Comparison of ENCODE assay signal across 8 cellular contexts in genomic region chr10:30701471-30702173, GRCh38.
DNase-seq lines count a peak whose midpoint lies in the region; ATAC-seq and TF ChIP-seq lines count a peak whose summit lies in the region.

No MANE protein-coding gene starts in this region.

- H3K27ac ChIP-seq in CD4-positive, alpha-beta T cell (ENCODE audit: low read depth, low read length), result peak overlapping the region; percentile 51
- peak overlapping the region; percentile 54 for H3K27ac ChIP-seq in neutrophil
- H3K27ac ChIP-seq in trophoblast cell (ENCODE audit: low read depth, low read length), result no peak overlapping the region

- no peaks in the 10 kb centered on the region for H3K9me3 Mint-ChIP-seq in CD4-positive, alpha-beta T cell

- H2BK5ac ChIP-seq in trophoblast cell (ENCODE audit: low read depth, low read length, poor library complexity), result no peak overlapping the region

- H3K27ac Mint-ChIP-seq in CD4-positive, alpha-beta T cell, result peak overlapping the region; percentile 99

- no peak for TF ChIP-seq CTCF in CD4-positive, alpha-beta T cell (IDR thresholded peaks at IDR 0.05)
- no peak for TF ChIP-seq CTCF in neutrophil (IDR thresholded peaks at IDR 0.05)

- H3K79me2 ChIP-seq in trophoblast cell (ENCODE audit: control insufficient read depth, insufficient read depth, low read length, poor library complexity), result no peaks in the 10 kb centered on the region

- H3K4me3 Mint-ChIP-seq in CD4-positive, alpha-beta T cell, result peak overlapping the region; percentile 85

- peak; percentile 65 for ATAC-seq in CD4-positive, alpha-beta T cell (ENCODE audit: poor library complexity)
- peak; percentile 58 for ATAC-seq in HG03342 (IDR thresholded peaks at IDR 0.05; ENCODE audit: unreplicated experiment)

- in situ Hi-C loops in ACHN (cut with HindIII; ENCODE audit: low pct_ligation_motif_present, low pct_unique_long_range_greater_than_20kb, low sequenced_read_pairs), result no loop called here

- H3K23ac ChIP-seq in trophoblast cell (ENCODE audit: low read length), result no peak overlapping the region

- H3K36me3 ChIP-seq in neutrophil, result no peaks in the 10 kb centered on the region
- H3K36me3 ChIP-seq in trophoblast cell (ENCODE audit: control insufficient read depth in 1 of 2, insufficient read depth in 2 of 2, low read length in 2 of 2), result no peaks in the 10 kb centered on the region

- peak overlapping the region in 1 of 2 experiments; percentile 23 for H3K4me3 ChIP-seq in neutrophil (ENCODE audit: low read depth in 1 of 2, low read length in 1 of 2)
- no peak overlapping the region for H3K4me3 ChIP-seq in trophoblast cell (ENCODE audit: low read depth, low read length)

- H3K4me1 Mint-ChIP-seq in CD4-positive, alpha-beta T cell (ENCODE audit: low read depth), result peaks cover 87% of the 10 kb centered on the region

- no peaks in the 10 kb centered on the region for H3K79me1 ChIP-seq in trophoblast cell (ENCODE audit: low read length)

- CTCF ChIA-PET in CD4-positive, alpha-beta T cell (lab: Charles Lee), result interaction anchor here (2.5 kb wide), 1 partner anchor 14 kb away, joined by 10 read pairs; no protein-coding TSS in a partner anchor

- H3K36me3 Mint-ChIP-seq in CD4-positive, alpha-beta T cell (ENCODE audit: low read depth), result peaks cover 4% of the 10 kb centered on the region

- H2BK12ac ChIP-seq in trophoblast cell (ENCODE audit: low read length), result no peak overlapping the region

- H3K4me1 ChIP-seq in neutrophil (ENCODE audit: control insufficient read depth in 1 of 2, insufficient read depth in 1 of 2, low read depth in 1 of 2, low read length in 1 of 2) (peaks cover 33 to 39% of the 10 kb centered on the region in 2 experiments), trophoblast cell (ENCODE audit: control insufficient read depth in 1 of 2, insufficient read depth in 2 of 2, low read length in 2 of 2) (no peaks in the 10 kb centered on the region)

- H2BK120ac ChIP-seq in trophoblast cell (ENCODE audit: insufficient read depth, low read length, poor library complexity), result no peak overlapping the region

- no peak overlapping the region for H3K4ac ChIP-seq in trophoblast cell (ENCODE audit: low read depth, low read length)

- no peaks in the 10 kb centered on the region for H3K27me3 ChIP-seq in CD4-positive, alpha-beta T cell (ENCODE audit: control insufficient read depth, insufficient read depth, low read length)
- H3K27me3 ChIP-seq in neutrophil, result no peaks in the 10 kb centered on the region
- H3K27me3 ChIP-seq in trophoblast cell (ENCODE audit: insufficient read depth, low read length), result no peaks in the 10 kb centered on the region

- no peak overlapping the region for H4K12ac ChIP-seq in trophoblast cell (ENCODE audit: low read depth, low read length)

- peak; percentile 41 to 77 (median 56) for DNase-seq in CD4-positive, alpha-beta T cell
- peak; percentile 24 for DNase-seq in GM19240 (ENCODE audit: insufficient read length, low spot score)
- DNase-seq in T-helper 2 cell, result peak in 4 of 5 experiments; percentile 42 to 97 (median 72)
- DNase-seq in astrocyte of the hippocampus (ENCODE audit: low read depth, low spot score), result peak; percentile 68
- DNase-seq in ACHN, result no peak
- no peak for DNase-seq in trophoblast cell

- POLR2A ChIA-PET in CD4-positive, alpha-beta T cell (lab: Charles Lee), result interaction anchor here (0.7 to 2.0 kb wide), 5 partner anchors 14 to 1677 kb away, joined by 3 to 8 read pairs (median 3); no protein-coding TSS in a partner anchor

- no peak overlapping the region for H3K18ac ChIP-seq in trophoblast cell (ENCODE audit: low read length)

- WGBS in trophoblast cell (ENCODE audit: extremely low coverage, insufficient coverage, insufficient read length), result no CpG with 5 or more reads among the region's 12 CpGs

- H3K4me2 ChIP-seq in trophoblast cell (ENCODE audit: low read length), result no peak overlapping the region

- no peak overlapping the region for H4K8ac ChIP-seq in trophoblast cell (ENCODE audit: low read depth, low read length)

- no peak overlapping the region for H3K9ac ChIP-seq in trophoblast cell (ENCODE audit: low read length)

- H2AK5ac ChIP-seq in trophoblast cell (ENCODE audit: low read length), result no peak overlapping the region

- no peaks in the 10 kb centered on the region for H3K9me3 ChIP-seq in CD4-positive, alpha-beta T cell (ENCODE audit: control insufficient read depth, low read length)
- H3K9me3 ChIP-seq in neutrophil (no peaks in the 10 kb centered on the region), trophoblast cell (ENCODE audit: insufficient read depth, low read depth, low read length) (peaks cover 4% of the 10 kb centered on the region)

- no peaks in the 10 kb centered on the region for H3K27me3 Mint-ChIP-seq in CD4-positive, alpha-beta T cell

- no peak overlapping the region for H2AFZ ChIP-seq in trophoblast cell (ENCODE audit: insufficient read depth, low read length, poor library complexity)

- no peak overlapping the region for H3K14ac ChIP-seq in trophoblast cell (ENCODE audit: low read length)

- no peak overlapping the region for H4K91ac ChIP-seq in trophoblast cell (ENCODE audit: low read depth, low read length)

- intact Hi-C loops in CD4-positive, alpha-beta T cell (cut with DNase I, micrococcal nuclease), result loop anchor here (5.0 to 10.0 kb wide), 6 partner anchors 169 to 1063 kb away; partner anchors contain the start of genes ZNF438 (in 2 of the 2) and ZEB1 (in 1 of the 2)

Comparison
In these comparisons a context has a peak if more than half of its experiments do, and no peak if none do; other contexts are left out.
1. DNase-seq: peak in CD4-positive, alpha-beta T cell (10 of 10), GM19240 (single experiment), T-helper 2 cell (4 of 5) and astrocyte of the hippocampus (single experiment); none in ACHN (single experiment) and trophoblast cell (0 of 2).